In the genomic region with DNA sequence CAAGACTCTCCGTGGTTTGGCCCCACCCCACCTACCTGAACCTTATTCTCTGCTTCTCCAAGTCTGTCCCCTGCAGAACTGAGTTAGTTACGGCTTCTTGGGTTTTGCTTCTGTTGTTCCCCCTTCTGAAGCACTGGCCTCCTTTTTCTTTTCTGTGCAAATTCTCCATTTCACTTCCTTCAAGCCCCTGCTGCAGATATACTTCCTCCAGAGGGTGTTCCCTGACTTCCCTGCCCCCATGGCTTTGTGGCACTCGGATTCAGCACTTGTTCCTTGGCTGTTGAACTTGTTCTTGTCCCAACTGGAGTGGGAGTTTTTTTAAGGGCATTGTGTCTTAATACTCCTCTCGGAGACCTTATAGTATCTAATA, we compare ENCODE assay signal across 8 cellular contexts. TPM values are rescaled to one million over a fixed set of nuclear protein-coding genes. Genes with fewer than 3 reads are reported as not detected.
A peak's percentile ranks its signal among the peaks of the same experiment; 100 is the strongest.
DNase-seq lines count a peak whose midpoint lies in the region; ATAC-seq, FAIRE-seq and TF ChIP-seq lines count a peak whose summit lies in the region.

No MANE protein-coding gene starts in this region.

- ATAC-seq in activated CD8-positive, alpha-beta T cell treated with anti-CD3 and anti-CD28 coated beads, Interleukin-2, amount 10 ng/mL, durations not matched to agents 7 days and 5 days, result no peak
- ATAC-seq in thoracic aorta (ENCODE audit: insufficient number of reproducible peaks, low FRiP score, low read depth), result no peak

- POLR2A ChIA-PET in activated CD4-positive, alpha-beta memory T cell treated with anti-CD3 and anti-CD28 coated beads, Interleukin-2, amount 10 ng/mL, durations not matched to agents 7 days and 5 days (lab: Charles Lee), result interaction anchor here (1.3 kb wide), 1 partner anchor 57 kb away, joined by 3 read pairs; no protein-coding TSS in a partner anchor
- POLR2A ChIA-PET in activated CD4-positive, alpha-beta memory T cell treated with anti-CD3 and anti-CD28 coated beads for 36 hours (lab: Charles Lee), result no interaction called here
- POLR2A ChIA-PET in activated CD8-positive, alpha-beta T cell treated with anti-CD3 and anti-CD28 coated beads, Interleukin-2, amount 10 ng/mL, durations not matched to agents 7 days and 5 days (lab: Charles Lee), result interaction anchor here (1.0 kb wide), 1 partner anchor 57 kb away, joined by 4 read pairs; a partner anchor contains a TSS

- H3K4me1 ChIP-seq in kidney (ENCODE audit: control insufficient read depth in 1 of 2, insufficient read depth in 1 of 2, low read depth in 1 of 2, low read length in 2 of 2) (peaks cover 4 to 16% of the 10 kb centered on the region in 2 donors), thoracic aorta (ENCODE audit: control insufficient read depth in 1 of 2, low read depth in 2 of 2) (peaks cover 19 to 44% of the 10 kb centered on the region in 2 donors)

- no peak overlapping the region for H3K9ac ChIP-seq in kidney (ENCODE audit: low read length in 2 of 2)

- no peak overlapping the region for H3K27ac Mint-ChIP-seq in activated CD4-positive, alpha-beta memory T cell treated with anti-CD3 and anti-CD28 coated beads, Interleukin-2, amount 10 ng/mL, durations not matched to agents 7 days and 5 days
- no peak overlapping the region for H3K27ac Mint-ChIP-seq in activated CD4-positive, alpha-beta memory T cell treated with anti-CD3 and anti-CD28 coated beads for 36 hours
- no peak overlapping the region for H3K27ac Mint-ChIP-seq in activated CD8-positive, alpha-beta T cell treated with anti-CD3 and anti-CD28 coated beads, Interleukin-2, amount 10 ng/mL, durations not matched to agents 7 days and 5 days

- CTCF ChIA-PET in activated CD4-positive, alpha-beta memory T cell treated with anti-CD3 and anti-CD28 coated beads, Interleukin-2, amount 10 ng/mL, durations not matched to agents 7 days and 5 days (lab: Charles Lee), result no interaction called here
- CTCF ChIA-PET in activated CD4-positive, alpha-beta memory T cell treated with anti-CD3 and anti-CD28 coated beads for 36 hours (lab: Charles Lee), result interaction anchor here (0.6 kb wide), 1 partner anchor 9 kb away, joined by 3 read pairs; no protein-coding TSS in a partner anchor
- CTCF ChIA-PET in activated CD8-positive, alpha-beta T cell treated with anti-CD3 and anti-CD28 coated beads, Interleukin-2, amount 10 ng/mL, durations not matched to agents 7 days and 5 days (lab: Charles Lee), result interaction anchor here (0.6 to 1.2 kb wide), 2 partner anchors 33 to 114 kb away, joined by 3 read pairs; no protein-coding TSS in a partner anchor

- H3K4me3 ChIP-seq in kidney (ENCODE audit: low read length in 2 of 2), result peak overlapping the region; percentile 11 to 83
- H3K4me3 ChIP-seq in thoracic aorta, result peak overlapping the region; percentile 97

- DNase-seq in activated CD4-positive, alpha-beta memory T cell treated with anti-CD3 and anti-CD28 coated beads, Interleukin-2, amount 10 ng/mL, durations not matched to agents 7 days and 5 days, result no peak
- no peak for DNase-seq in activated CD4-positive, alpha-beta memory T cell treated with anti-CD3 and anti-CD28 coated beads for 36 hours
- no peak for DNase-seq in activated CD8-positive, alpha-beta T cell treated with anti-CD3 and anti-CD28 coated beads, Interleukin-2, amount 10 ng/mL, durations not matched to agents 7 days and 5 days
- DNase-seq in kidney (no peak), thoracic aorta (ENCODE audit: low spot score) (no peak), NCI-H2081 (lab: John Stamatoyannopoulos, UW) (no peak), cerebellar cortex (ENCODE audit: low spot score) (no peak), SHP77 treated with DMSO at 0.1 percent for 48 hours (lab: John Stamatoyannopoulos, UW) (no peak)

- H3K27ac ChIP-seq in kidney (ENCODE audit: low read depth in 2 of 2, low read length in 2 of 2) (peak overlapping the region in 1 of 2 donors; percentile 40), thoracic aorta (no peak overlapping the region)

- H3K36me3 ChIP-seq in kidney (ENCODE audit: control insufficient read depth in 1 of 2, insufficient read depth in 2 of 2, low read length in 2 of 2), result peaks cover 4 to 5% of the 10 kb centered on the region in 2 donors
- peaks cover 6% of the 10 kb centered on the region for H3K36me3 ChIP-seq in thoracic aorta

- intact Hi-C loops in activated CD4-positive, alpha-beta memory T cell treated with anti-CD3 and anti-CD28 coated beads for 36 hours (cut with micrococcal nuclease), result no loop called here
- intact Hi-C loops in kidney (cut with DNase I), result no loop called here

- peak overlapping the region; percentile 12 for H3K4me3 Mint-ChIP-seq in activated CD4-positive, alpha-beta memory T cell treated with anti-CD3 and anti-CD28 coated beads, Interleukin-2, amount 10 ng/mL, durations not matched to agents 7 days and 5 days
- no peak overlapping the region for H3K4me3 Mint-ChIP-seq in activated CD4-positive, alpha-beta memory T cell treated with anti-CD3 and anti-CD28 coated beads for 36 hours
- peak overlapping the region; percentile 80 for H3K4me3 Mint-ChIP-seq in activated CD8-positive, alpha-beta T cell treated with anti-CD3 and anti-CD28 coated beads, Interleukin-2, amount 10 ng/mL, durations not matched to agents 7 days and 5 days

- H3K27me3 ChIP-seq in thoracic aorta (replicated peaks; ENCODE audit: insufficient read depth), result no peaks in the 10 kb centered on the region

- no peaks in the 10 kb centered on the region for H3K9me3 Mint-ChIP-seq in activated CD4-positive, alpha-beta memory T cell treated with anti-CD3 and anti-CD28 coated beads, Interleukin-2, amount 10 ng/mL, durations not matched to agents 7 days and 5 days
- no peaks in the 10 kb centered on the region for H3K9me3 Mint-ChIP-seq in activated CD4-positive, alpha-beta memory T cell treated with anti-CD3 and anti-CD28 coated beads for 36 hours
- no peaks in the 10 kb centered on the region for H3K9me3 Mint-ChIP-seq in activated CD8-positive, alpha-beta T cell treated with anti-CD3 and anti-CD28 coated beads, Interleukin-2, amount 10 ng/mL, durations not matched to agents 7 days and 5 days (ENCODE audit: insufficient read depth)

- H3K9me3 ChIP-seq in kidney (ENCODE audit: control insufficient read depth in 1 of 2, low read length in 2 of 2) (no peaks in the 10 kb centered on the region), thoracic aorta (no peaks in the 10 kb centered on the region)

- no peak for TF ChIP-seq CTCF in kidney (IDR thresholded peaks at IDR 0.05; ENCODE audit: borderline replicate concordance, extremely low read depth, insufficient read depth)
- TF ChIP-seq CTCF in thoracic aorta (IDR thresholded peaks at IDR 0.05), result no peak

- peaks cover 25% of the 10 kb centered on the region for H3K4me1 Mint-ChIP-seq in activated CD4-positive, alpha-beta memory T cell treated with anti-CD3 and anti-CD28 coated beads, Interleukin-2, amount 10 ng/mL, durations not matched to agents 7 days and 5 days
- peaks cover 16% of the 10 kb centered on the region for H3K4me1 Mint-ChIP-seq in activated CD4-positive, alpha-beta memory T cell treated with anti-CD3 and anti-CD28 coated beads for 36 hours (ENCODE audit: low read depth)
- peaks cover 34% of the 10 kb centered on the region for H3K4me1 Mint-ChIP-seq in activated CD8-positive, alpha-beta T cell treated with anti-CD3 and anti-CD28 coated beads, Interleukin-2, amount 10 ng/mL, durations not matched to agents 7 days and 5 days (ENCODE audit: low read depth)

- peaks cover 12% of the 10 kb centered on the region for H3K27me3 Mint-ChIP-seq in activated CD4-positive, alpha-beta memory T cell treated with anti-CD3 and anti-CD28 coated beads, Interleukin-2, amount 10 ng/mL, durations not matched to agents 7 days and 5 days
- H3K27me3 Mint-ChIP-seq in activated CD4-positive, alpha-beta memory T cell treated with anti-CD3 and anti-CD28 coated beads for 36 hours, result no peaks in the 10 kb centered on the region
- H3K27me3 Mint-ChIP-seq in activated CD8-positive, alpha-beta T cell treated with anti-CD3 and anti-CD28 coated beads, Interleukin-2, amount 10 ng/mL, durations not matched to agents 7 days and 5 days (ENCODE audit: low read depth), result no peaks in the 10 kb centered on the region

- FAIRE-seq in kidney (lab: Jason Lieb, UNC), result no peak

- peaks cover 31% of the 10 kb centered on the region for H3K36me3 Mint-ChIP-seq in activated CD4-positive, alpha-beta memory T cell treated with anti-CD3 and anti-CD28 coated beads, Interleukin-2, amount 10 ng/mL, durations not matched to agents 7 days and 5 days (ENCODE audit: low read depth)
- H3K36me3 Mint-ChIP-seq in activated CD4-positive, alpha-beta memory T cell treated with anti-CD3 and anti-CD28 coated beads for 36 hours, result peaks cover 10% of the 10 kb centered on the region
- H3K36me3 Mint-ChIP-seq in activated CD8-positive, alpha-beta T cell treated with anti-CD3 and anti-CD28 coated beads, Interleukin-2, amount 10 ng/mL, durations not matched to agents 7 days and 5 days (ENCODE audit: low read depth), result peaks cover 22% of the 10 kb centered on the region

RNA-seq across cellular contexts. Expression of a gene that starts 2.0 kb away (rescaled TPM):
- total RNA-seq in activated CD4-positive, alpha-beta memory T cell treated with anti-CD3 and anti-CD28 coated beads, Interleukin-2, amount 10 ng/mL, durations not matched to agents 7 days and 5 days, result 1 to 10 TPM; 8.2 TPM
- 1 to 10 TPM; 4.0 to 4.5 TPM for total RNA-seq in activated CD4-positive, alpha-beta memory T cell treated with anti-CD3 and anti-CD28 coated beads for 36 hours
- total RNA-seq in activated CD8-positive, alpha-beta T cell treated with anti-CD3 and anti-CD28 coated beads, Interleukin-2, amount 10 ng/mL, durations not matched to agents 7 days and 5 days, result 1 to 10 TPM; 7.7 to 8.1 TPM
- total RNA-seq in kidney, result 12.5 TPM
- polyA plus RNA-seq in kidney (ENCODE audit: insufficient read depth, low read depth, low replicate concordance), result 2.5 TPM
- 10 to 100 TPM in 1 of 2 donors, 1 to 10 TPM in 1; 9.9 to 16.6 TPM for total RNA-seq in thoracic aorta

RNA-seq across cellular contexts. Expression of a gene that starts 52.1 kb away (rescaled TPM):
- total RNA-seq in activated CD4-positive, alpha-beta memory T cell treated with anti-CD3 and anti-CD28 coated beads, Interleukin-2, amount 10 ng/mL, durations not matched to agents 7 days and 5 days, result 1 to 10 TPM; 2.8 to 3.4 TPM
- 1 to 10 TPM; 2.1 to 3.1 TPM for total RNA-seq in activated CD4-positive, alpha-beta memory T cell treated with anti-CD3 and anti-CD28 coated beads for 36 hours
- total RNA-seq in activated CD8-positive, alpha-beta T cell treated with anti-CD3 and anti-CD28 coated beads, Interleukin-2, amount 10 ng/mL, durations not matched to agents 7 days and 5 days, result 1 to 10 TPM; 2.5 to 4.1 TPM
- total RNA-seq in kidney (25.2 TPM), thoracic aorta (10 to 100 TPM in 1 of 2 donors, 1 to 10 TPM in 1; 7.6 to 18.5 TPM)
- polyA plus RNA-seq in kidney (ENCODE audit: insufficient read depth, low read depth, low replicate concordance), result 9.4 TPM

RNA-seq across cellular contexts. Expression of a gene that starts 57.6 kb away (rescaled TPM):
- 10 to 100 TPM; 40.8 to 41.0 TPM for total RNA-seq in activated CD4-positive, alpha-beta memory T cell treated with anti-CD3 and anti-CD28 coated beads, Interleukin-2, amount 10 ng/mL, durations not matched to agents 7 days and 5 days
- total RNA-seq in activated CD4-positive, alpha-beta memory T cell treated with anti-CD3 and anti-CD28 coated beads for 36 hours, result 10 to 100 TPM; 20.5 to 28.4 TPM
- total RNA-seq in activated CD8-positive, alpha-beta T cell treated with anti-CD3 and anti-CD28 coated beads, Interleukin-2, amount 10 ng/mL, durations not matched to agents 7 days and 5 days, result 10 to 100 TPM; 13.6 to 19.1 TPM
- total RNA-seq in kidney (18.8 TPM), thoracic aorta (10 to 100 TPM; 12.5 to 17.0 TPM)
- polyA plus RNA-seq in kidney (ENCODE audit: insufficient read depth, low read depth, low replicate concordance), result 6.6 TPM
